8 cellular contexts compared by ENCODE assay signal in genomic region chr17:6639651-6640535, GRCh38. TPM values are rescaled to one million over a fixed set of nuclear protein-coding genes. Genes with fewer than 3 reads are reported as not detected.
DNase-seq lines count a peak whose midpoint lies in the region; ATAC-seq and TF ChIP-seq lines count a peak whose summit lies in the region.

No MANE protein-coding gene starts in this region.

- no peaks in the 10 kb centered on the region for H4K20me1 ChIP-seq in fibroblast of lung (ENCODE audit: control insufficient read depth, extremely low read depth, insufficient read depth, low read length)

- H3K9me3 ChIP-seq in HUES64 (ENCODE audit: insufficient read depth, low read depth, low read length) (no peaks in the 10 kb centered on the region), fibroblast of lung (ENCODE audit: control insufficient read depth, insufficient read depth, low read depth, low read length) (no peaks in the 10 kb centered on the region)

- no peaks in the 10 kb centered on the region for H3K27me3 ChIP-seq in HUES64 (ENCODE audit: insufficient read depth, low read length)
- no peaks in the 10 kb centered on the region for H3K27me3 ChIP-seq in fibroblast of lung (ENCODE audit: control insufficient read depth, insufficient read depth, low read length)

- DNase-seq in activated T-cell treated with anti-CD3 and anti-CD28 coated beads, Interleukin-2, amount 50 U/mL, for 24 hours: peak; percentile 47
- DNase-seq in activated T-cell treated with anti-CD3 and anti-CD28 coated beads for 4 hours: no peak
- peak; percentile 39 to 51 for DNase-seq in activated CD4-positive, alpha-beta T cell treated with anti-CD3 and anti-CD28 coated beads, Interleukin-2, amount 50 U/mL, for 48 hours
- peak; percentile 44 to 51 for DNase-seq in fibroblast of lung (ENCODE audit: low read depth in 2 of 2)
- DNase-seq in NCI-H524 treated with DMSO at 0.1 percent for 48 hours (lab: John Stamatoyannopoulos, UW): no peak

- H3K36me3 Mint-ChIP-seq in activated T-cell treated with anti-CD3 and anti-CD28 coated beads, Interleukin-2, amount 50 U/mL, for 24 hours (ENCODE audit: low read depth): peaks cover 57% of the 10 kb centered on the region
- peaks cover 21% of the 10 kb centered on the region for H3K36me3 Mint-ChIP-seq in nephron (ENCODE audit: low read depth)

- H3K79me2 ChIP-seq in fibroblast of lung (ENCODE audit: control insufficient read depth, insufficient read depth, low read length): peaks cover 40% of the 10 kb centered on the region

- H3K4me3 Mint-ChIP-seq in activated T-cell treated with anti-CD3 and anti-CD28 coated beads, Interleukin-2, amount 50 U/mL, for 24 hours: peak overlapping the region; percentile 89
- peak overlapping the region; percentile 95 to 98 (median 96) for H3K4me3 Mint-ChIP-seq in nephron

- peak overlapping the region; percentile 93 for H3K9ac ChIP-seq in HUES64 (ENCODE audit: low read depth, low read length)
- peak overlapping the region; percentile 94 for H3K9ac ChIP-seq in fibroblast of lung (ENCODE audit: insufficient read depth, low read length)

- peak overlapping the region; percentile 99 for H2AFZ ChIP-seq in fibroblast of lung (ENCODE audit: low read length)

- H3K9me3 Mint-ChIP-seq in activated T-cell treated with anti-CD3 and anti-CD28 coated beads, Interleukin-2, amount 50 U/mL, for 24 hours: no peaks in the 10 kb centered on the region
- H3K9me3 Mint-ChIP-seq in nephron: no peaks in the 10 kb centered on the region

- H3K27ac Mint-ChIP-seq in activated T-cell treated with anti-CD3 and anti-CD28 coated beads, Interleukin-2, amount 50 U/mL, for 24 hours: peak overlapping the region; percentile 100
- peak overlapping the region; percentile 99 to 100 (median 99) for H3K27ac Mint-ChIP-seq in nephron

- TF ChIP-seq CTCF in fibroblast of lung (conservative IDR thresholded peaks at IDR 0.05 in 1 of 2, IDR thresholded peaks at IDR 0.05 in 1 of 2; ENCODE audit: low read depth in 1 of 2, low read length in 2 of 2) (no peak), nephron (IDR thresholded peaks at IDR 0.05; ENCODE audit: unreplicated experiment in 3 of 3) (no peak)

- no peak for ATAC-seq in GM19467 (IDR thresholded peaks at IDR 0.05; ENCODE audit: unreplicated experiment)

- H3K36me3 ChIP-seq in HUES64 (ENCODE audit: insufficient read depth, low read length) (peaks cover 29% of the 10 kb centered on the region), fibroblast of lung (ENCODE audit: control insufficient read depth, insufficient read depth, low read length) (peaks cover 8% of the 10 kb centered on the region)

- H3K4me1 Mint-ChIP-seq in activated T-cell treated with anti-CD3 and anti-CD28 coated beads, Interleukin-2, amount 50 U/mL, for 24 hours (ENCODE audit: low read depth): peaks cover 59% of the 10 kb centered on the region
- peaks cover 26% of the 10 kb centered on the region for H3K4me1 Mint-ChIP-seq in nephron

- peak overlapping the region; percentile 96 for H3K4me2 ChIP-seq in fibroblast of lung (ENCODE audit: extremely low read depth, insufficient read depth, low read length)

- H3K27ac ChIP-seq in HUES64 (ENCODE audit: low read depth, low read length) (peak overlapping the region; percentile 94), fibroblast of lung (ENCODE audit: insufficient read depth, low read length) (peak overlapping the region; percentile 93)

- peaks cover 7% of the 10 kb centered on the region; the same call in 1 of the 2 replicates for H3K4me1 ChIP-seq in HUES64 (ENCODE audit: insufficient read depth, low read length)
- peaks cover 9% of the 10 kb centered on the region for H3K4me1 ChIP-seq in fibroblast of lung (ENCODE audit: control insufficient read depth, extremely low read depth, insufficient read depth, low read length)

- 1% methylated on average over 63 of the region's 66 CpGs for WGBS in HUES64

- no peaks in the 10 kb centered on the region for H3K27me3 Mint-ChIP-seq in activated T-cell treated with anti-CD3 and anti-CD28 coated beads, Interleukin-2, amount 50 U/mL, for 24 hours
- no peaks in the 10 kb centered on the region for H3K27me3 Mint-ChIP-seq in nephron (ENCODE audit: low read depth)

- H3K4me3 ChIP-seq in HUES64 (ENCODE audit: low read length) (peak overlapping the region; percentile 89), fibroblast of lung (replicated peaks in 1 of 4; ENCODE audit: control extremely low read depth in 1 of 4, insufficient read depth in 1 of 4, low read depth in 3 of 4, low read length in 4 of 4) (peak overlapping the region; percentile 58 to 97 (median 90))

RNA-seq across cellular contexts. Expression of gene KIAA0753, which starts 0.6 kb away (rescaled TPM):
- 16.2 TPM for polyA plus RNA-seq in HUES64 (2013, experiment 1 of 2)
- polyA plus RNA-seq in HUES64 (2013, experiment 2 of 2): 19.9 TPM
- total RNA-seq in fibroblast of lung: 12.1 and 12.9 TPM in 2 replicates
- polyA plus RNA-seq in fibroblast of lung: 4.6 and 5.8 TPM in 2 replicates
- 7.2 and 7.3 TPM in 2 replicates for polyA plus RNA-seq in fibroblast of lung (2012)
- 3.9 and 14.3 TPM in 2 replicates for polyA minus RNA-seq in fibroblast of lung (ENCODE audit: low replicate concordance)

RNA-seq across cellular contexts. Expression of gene TXNDC17, which starts 1.0 kb away (rescaled TPM):
- 295 TPM for polyA plus RNA-seq in HUES64 (2013, experiment 1 of 2)
- polyA plus RNA-seq in HUES64 (2013, experiment 2 of 2): 283 TPM
- 75.2 and 87.5 TPM in 2 replicates for total RNA-seq in fibroblast of lung
- polyA plus RNA-seq in fibroblast of lung: 243 and 257 TPM in 2 replicates
- polyA plus RNA-seq in fibroblast of lung (2012): 220 and 241 TPM in 2 replicates
- 6.5 and 16.7 TPM in 2 replicates for polyA minus RNA-seq in fibroblast of lung (ENCODE audit: low replicate concordance)

RNA-seq across cellular contexts. Expression of gene MED31, which starts 11.5 kb away (rescaled TPM):
- 21.2 TPM for polyA plus RNA-seq in HUES64 (2013, experiment 1 of 2)
- 24.2 TPM for polyA plus RNA-seq in HUES64 (2013, experiment 2 of 2)
- 6.4 and 10.6 TPM in 2 replicates for total RNA-seq in fibroblast of lung
- 14.7 and 17.0 TPM in 2 replicates for polyA plus RNA-seq in fibroblast of lung
- 18.7 and 21.5 TPM in 2 replicates for polyA plus RNA-seq in fibroblast of lung (2012)
- 0.94 and 3.1 TPM in 2 replicates for polyA minus RNA-seq in fibroblast of lung (ENCODE audit: low replicate concordance)

RNA-seq across cellular contexts. Expression of gene C17orf100, which starts 11.7 kb away (rescaled TPM):
- 1.5 TPM for polyA plus RNA-seq in HUES64 (2013, experiment 1 of 2)
- polyA plus RNA-seq in HUES64 (2013, experiment 2 of 2): 2.2 TPM
- 0.26 and 0.33 TPM in 2 replicates for total RNA-seq in fibroblast of lung
- 0.84 and 1.5 TPM in 2 replicates for polyA plus RNA-seq in fibroblast of lung
- 1.3 and 1.5 TPM in 2 replicates for polyA plus RNA-seq in fibroblast of lung (2012)
- 0.51 TPM in 1 of 2 replicates, not detected in the other for polyA minus RNA-seq in fibroblast of lung (ENCODE audit: low replicate concordance)

Comparison
In these comparisons a context has a peak if more than half of its experiments do, and no peak if none do; other contexts are left out.
1. DNase-seq: peak in activated T-cell treated with anti-CD3 and anti-CD28 coated beads, Interleukin-2, amount 50 U/mL, for 24 hours (single experiment), activated CD4-positive, alpha-beta T cell treated with anti-CD3 and anti-CD28 coated beads, Interleukin-2, amount 50 U/mL, for 48 hours (2 of 2) and fibroblast of lung (2 of 2); none in activated T-cell treated with anti-CD3 and anti-CD28 coated beads for 4 hours (single experiment) and NCI-H524 treated with DMSO at 0.1 percent for 48 hours (single experiment).